Comparison of ENCODE assay signal across 7 cellular contexts in genomic region chr2:152175012-152175367, GRCh38. TPM values are rescaled to one million over a fixed set of nuclear protein-coding genes. Genes with fewer than 3 reads are reported as not detected.
A peak's percentile ranks its signal among the peaks of the same experiment; 100 is the strongest.
DNase-seq lines count a peak whose midpoint lies in the region; ATAC-seq and TF ChIP-seq lines count a peak whose summit lies in the region.

No MANE protein-coding gene starts in this region.

- peak overlapping the region; percentile 99 for H3K4me3 Mint-ChIP-seq in neural crest cell

- peak overlapping the region; percentile 74 for H3K4me3 ChIP-seq in HEK293 (ENCODE audit: low read depth, low read length)
- peak overlapping the region; percentile 95 to 99 for H3K4me3 ChIP-seq in duodenal mucosa (ENCODE audit: low read depth in 1 of 2, low read length in 2 of 2)

- peaks cover 23% of the 10 kb centered on the region for H3K4me1 Mint-ChIP-seq in neural crest cell

- peaks cover 3% of the 10 kb centered on the region for H3K27me3 Mint-ChIP-seq in neural crest cell (ENCODE audit: low read depth)

- no peaks in the 10 kb centered on the region for H3K9me3 Mint-ChIP-seq in neural crest cell

- CTCF ChIA-PET in HEK293 (lab: Yijun Ruan, JAX), result interaction anchor here (0.6 to 3.5 kb wide), 11 partner anchors 12 to 541 kb away, joined by 3 to 31 read pairs (median 5); no protein-coding TSS in a partner anchor

- H3K27me3 ChIP-seq in duodenal mucosa (ENCODE audit: control insufficient read depth in 1 of 2, insufficient read depth in 2 of 2, low read length in 2 of 2), result no peaks in the 10 kb centered on the region

- peak overlapping the region; percentile 89; the same call in 1 of the 2 replicates for H3K27ac ChIP-seq in HEK293 (ENCODE audit: extremely low read depth, low read depth, low read length)
- H3K27ac ChIP-seq in duodenal mucosa (ENCODE audit: low read depth, low read length), result peak overlapping the region; percentile 96

- ATAC-seq in GM18520 (IDR thresholded peaks at IDR 0.05; ENCODE audit: unreplicated experiment), result peak; percentile 10

- H3K4me1 ChIP-seq in HEK293 (ENCODE audit: control insufficient read depth, insufficient read depth, low read length) (peaks cover 3% of the 10 kb centered on the region; the same call in 1 of the 2 replicates), duodenal mucosa (ENCODE audit: control insufficient read depth in 1 of 2, insufficient read depth in 2 of 2, low read length in 2 of 2) (peaks cover 23 to 30% of the 10 kb centered on the region in 2 donors)

- peak overlapping the region; percentile 100 for H3K27ac Mint-ChIP-seq in neural crest cell (ENCODE audit: unreplicated experiment)

- TF ChIP-seq CTCF in HEK293 (tag by site-specific recombination; IDR thresholded peaks at IDR 0.05), result no peak
- TF ChIP-seq CTCF in neural crest cell (conservative IDR thresholded peaks at IDR 0.05), result no peak

- no peaks in the 10 kb centered on the region for H3K9me3 ChIP-seq in HEK293 (ENCODE audit: control insufficient read depth, insufficient read depth, low read depth, low read length)
- no peaks in the 10 kb centered on the region for H3K9me3 ChIP-seq in duodenal mucosa (ENCODE audit: control insufficient read depth in 1 of 2, low read length in 2 of 2)

- peaks cover 2% of the 10 kb centered on the region for H3K36me3 Mint-ChIP-seq in neural crest cell (ENCODE audit: low read depth)

- peak overlapping the region; percentile 89 to 97 for H3K9ac ChIP-seq in duodenal mucosa (ENCODE audit: low read depth in 1 of 2, low read length in 2 of 2)

- POLR2A ChIA-PET in HEK293 (lab: Yijun Ruan, JAX), result interaction anchor here (1.5 to 2.7 kb wide), 4 partner anchors 26 to 542 kb away, joined by 4 to 14 read pairs (median 12); partner anchors contain the start of gene PRPF40A

- H3K36me3 ChIP-seq in HEK293 (ENCODE audit: control insufficient read depth in 2 of 2, insufficient read depth in 1 of 2, low read length in 2 of 2) (no peaks in the 10 kb centered on the region), duodenal mucosa (ENCODE audit: control insufficient read depth in 1 of 2, insufficient read depth in 2 of 2, low read length in 2 of 2) (no peaks in the 10 kb centered on the region)

- DNase-seq in NOMO-1 treated with DMSO at 0.1 percent for 48 hours (lab: John Stamatoyannopoulos, UW; ENCODE audit: unreplicated experiment), result peak; percentile 45
- DNase-seq in neural crest cell (ENCODE audit: low read depth, low spot score), result no peak
- DNase-seq in NCI-H345 treated with DMSO at 0.1 percent for 48 hours (lab: John Stamatoyannopoulos, UW; ENCODE audit: unreplicated experiment), result no peak
- DNase-seq in retina, result no peak

TF ChIP-seq in HEK293, 187 proteins besides CTCF, POLR2A, EP300 and RAD21:
- TF ChIP-seq ZNF513 (tag by site-specific recombination; IDR thresholded peaks at IDR 0.05) (peak; percentile 33), ZSCAN23 (tag by site-specific recombination; IDR thresholded peaks at IDR 0.05) (no peak)

RNA-seq across cellular contexts. Expression of gene STAM2, which starts 0.6 kb away (rescaled TPM):
- total RNA-seq in neural crest cell, result 16.0 and 16.1 TPM in 2 replicates
